ENCODE assay signal across 8 cellular contexts in the genomic region with DNA sequence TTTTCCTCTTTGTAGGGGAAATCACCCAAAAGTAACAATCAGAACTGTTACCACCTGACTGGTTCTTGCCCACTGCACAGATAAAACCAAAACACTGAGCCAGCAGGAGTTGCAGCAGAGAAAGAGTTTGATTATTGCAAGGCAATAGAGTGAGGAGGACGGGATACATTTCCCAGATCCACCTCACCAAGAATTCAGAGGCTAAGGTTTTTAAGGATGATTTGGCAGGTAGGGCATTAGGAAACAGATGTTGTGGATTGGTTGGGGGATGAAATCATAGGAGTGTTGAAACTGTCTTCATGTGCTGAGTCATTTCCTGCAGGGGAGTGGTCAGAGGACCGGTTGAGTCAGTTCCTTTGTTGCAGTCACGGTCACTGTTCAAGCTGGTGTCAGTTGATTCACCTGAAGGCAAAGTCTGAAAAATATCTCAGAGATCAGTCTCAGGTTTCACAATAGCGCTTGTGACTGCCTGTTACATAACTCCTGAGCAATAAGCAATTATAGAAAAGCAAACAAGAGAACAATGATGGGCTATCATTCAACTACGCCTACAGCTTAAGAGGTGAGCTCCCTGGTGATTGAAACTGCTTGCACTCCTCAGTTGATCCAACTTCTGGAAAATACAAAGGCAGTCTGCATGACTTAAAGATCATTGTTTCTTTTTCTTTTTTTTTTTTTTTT. TPM values are rescaled to one million over a fixed set of nuclear protein-coding genes. Genes with fewer than 3 reads are reported as not detected.
A peak's percentile ranks its signal among the peaks of the same experiment; 100 is the strongest.
DNase-seq lines count a peak whose midpoint lies in the region; ATAC-seq and TF ChIP-seq lines count a peak whose summit lies in the region.

No MANE protein-coding gene starts in this region.

- no peaks in the 10 kb centered on the region for H3K79me2 ChIP-seq in MM.1S (ENCODE audit: low read length)

- no peak overlapping the region for H3K4me2 ChIP-seq in MM.1S (ENCODE audit: low read depth, low read length)

- H3K27ac Mint-ChIP-seq in nephron progenitor cell = no peak overlapping the region

- H3K36me3 ChIP-seq in MM.1S (replicated peaks; ENCODE audit: insufficient read depth, low read length) (no peaks in the 10 kb centered on the region), SJSA1 (no peaks in the 10 kb centered on the region)

- H3K36me3 Mint-ChIP-seq in nephron progenitor cell (ENCODE audit: low read depth) = peaks cover 19% of the 10 kb centered on the region

- peaks cover 27% of the 10 kb centered on the region for H3F3A ChIP-seq in MM.1S (ENCODE audit: insufficient read depth, low read length)

- H3K4me3 ChIP-seq in MM.1S (ENCODE audit: low read length) (no peak overlapping the region), SJSA1 (no peak overlapping the region), astrocyte of the cerebellum (ENCODE audit: low read depth, low read length) (no peak overlapping the region)

- H3K9me3 ChIP-seq in MM.1S (replicated peaks; ENCODE audit: insufficient read depth, low read length) (no peaks in the 10 kb centered on the region), SJSA1 (replicated peaks) (0 out of 2 replicates have a peak, but pooled peaks cover 2% of the 10 kb centered on the region)

- no peak for TF ChIP-seq CTCF in GM13976 (IDR thresholded peaks at IDR 0.05; ENCODE audit: borderline replicate concordance, control extremely low read depth, extremely low read depth, insufficient read depth, missing control alignments)
- no peak for TF ChIP-seq CTCF in MM.1S (IDR thresholded peaks at IDR 0.05; ENCODE audit: low read length)
- no peak for TF ChIP-seq CTCF in astrocyte of the cerebellum (IDR thresholded peaks at IDR 0.05; ENCODE audit: low read depth, low read length, missing control alignments)
- TF ChIP-seq CTCF in nephron progenitor cell (IDR thresholded peaks at IDR 0.05) = no peak

- H3K27me3 ChIP-seq in MM.1S (replicated peaks; ENCODE audit: insufficient read depth, low read length) = no peaks in the 10 kb centered on the region
- no peaks in the 10 kb centered on the region for H3K27me3 ChIP-seq in SJSA1 (replicated peaks)

- H3K4me1 ChIP-seq in MM.1S (ENCODE audit: low read length) (peaks cover 30% of the 10 kb centered on the region), SJSA1 (replicated peaks) (peaks cover 43% of the 10 kb centered on the region)

- H3K27ac ChIP-seq in MM.1S (ENCODE audit: low read length) (peak overlapping the region; percentile 46; the same call in 1 of the 2 replicates), SJSA1 (peak overlapping the region; percentile 77)

- peaks cover 4% of the 10 kb centered on the region for H3K27me3 Mint-ChIP-seq in nephron progenitor cell (ENCODE audit: low read depth, poor library complexity)

- H3K9me3 Mint-ChIP-seq in nephron progenitor cell = peaks cover 35% of the 10 kb centered on the region

- peak; percentile 78 for ATAC-seq in HG02571 (IDR thresholded peaks at IDR 0.05; ENCODE audit: unreplicated experiment)

- no peak overlapping the region for H3K9ac ChIP-seq in MM.1S (ENCODE audit: low read length)

- H3K4me3 Mint-ChIP-seq in nephron progenitor cell = no peak overlapping the region

- H4K20me1 ChIP-seq in MM.1S (ENCODE audit: insufficient read depth, low read length) = no peaks in the 10 kb centered on the region

- DNase-seq in GM13976 (ENCODE audit: low spot score) (peak; percentile 83), MM.1S (peak; percentile 90), SJSA1 (ENCODE audit: low read depth in 1 of 2, low spot score in 2 of 2) (peak; percentile 82 to 87), astrocyte of the cerebellum (ENCODE audit: low read depth) (peak; percentile 88), kidney tubule cell (ENCODE audit: low spot score) (peak; percentile 99), nephron progenitor cell (no peak)
- DNase-seq in stimulated activated CD8-positive, alpha-beta memory T cell treated with anti-CD3 and anti-CD28 coated beads, Interleukin-15, amount 100 ng/mL, for 1 hour (ENCODE audit: low read depth) = peak; percentile 27

- H3K9me2 ChIP-seq in MM.1S (replicated peaks; ENCODE audit: insufficient read depth, low read length) = no peaks in the 10 kb centered on the region

- H3K4me1 Mint-ChIP-seq in nephron progenitor cell = peaks cover 5% of the 10 kb centered on the region

- in situ Hi-C loops in GM13976 (cut with MboI; ENCODE audit: low sequenced_read_pairs, unreplicated experiment) (no loop called here), astrocyte of the cerebellum (cut with HindIII; ENCODE audit: low sequenced_read_pairs) (loop anchor here (10.0 kb wide), 1 partner anchor 206 kb away; the partner anchor contains the start of gene RESF1)

- 0 out of 2 replicates have a peak overlapping the region, but pooled peaks have one; percentile 0 for H2AFZ ChIP-seq in MM.1S (ENCODE audit: low read length)

RNA-seq across cellular contexts. Expression of gene AMN1, which starts 20.3 kb away (rescaled TPM):
- total RNA-seq in SJSA1 (2014; rRNA removed; shearing (Covaris generic)) = 14.2 and 14.8 TPM in 2 replicates
